Comparison of ENCODE assay signal across 1 cellular context in genomic region chr5:17315710-17316221, GRCh38.
TF ChIP-seq lines count a peak whose summit lies in the region.

No MANE protein-coding gene starts in this region.

TF ChIP-seq in HEK293, 187 proteins besides CTCF, POLR2A, EP300 and RAD21 (continued from another document):
- TF ChIP-seq PRDM2 (tag by site-specific recombination; IDR thresholded peaks at IDR 0.05; ENCODE audit: borderline replicate concordance), result no peak
- TF ChIP-seq ZNF302 (tag by site-specific recombination; IDR thresholded peaks at IDR 0.05; ENCODE audit: low read depth), result no peak
